ENCODE assay signal across 8 cellular contexts in the genomic region with DNA sequence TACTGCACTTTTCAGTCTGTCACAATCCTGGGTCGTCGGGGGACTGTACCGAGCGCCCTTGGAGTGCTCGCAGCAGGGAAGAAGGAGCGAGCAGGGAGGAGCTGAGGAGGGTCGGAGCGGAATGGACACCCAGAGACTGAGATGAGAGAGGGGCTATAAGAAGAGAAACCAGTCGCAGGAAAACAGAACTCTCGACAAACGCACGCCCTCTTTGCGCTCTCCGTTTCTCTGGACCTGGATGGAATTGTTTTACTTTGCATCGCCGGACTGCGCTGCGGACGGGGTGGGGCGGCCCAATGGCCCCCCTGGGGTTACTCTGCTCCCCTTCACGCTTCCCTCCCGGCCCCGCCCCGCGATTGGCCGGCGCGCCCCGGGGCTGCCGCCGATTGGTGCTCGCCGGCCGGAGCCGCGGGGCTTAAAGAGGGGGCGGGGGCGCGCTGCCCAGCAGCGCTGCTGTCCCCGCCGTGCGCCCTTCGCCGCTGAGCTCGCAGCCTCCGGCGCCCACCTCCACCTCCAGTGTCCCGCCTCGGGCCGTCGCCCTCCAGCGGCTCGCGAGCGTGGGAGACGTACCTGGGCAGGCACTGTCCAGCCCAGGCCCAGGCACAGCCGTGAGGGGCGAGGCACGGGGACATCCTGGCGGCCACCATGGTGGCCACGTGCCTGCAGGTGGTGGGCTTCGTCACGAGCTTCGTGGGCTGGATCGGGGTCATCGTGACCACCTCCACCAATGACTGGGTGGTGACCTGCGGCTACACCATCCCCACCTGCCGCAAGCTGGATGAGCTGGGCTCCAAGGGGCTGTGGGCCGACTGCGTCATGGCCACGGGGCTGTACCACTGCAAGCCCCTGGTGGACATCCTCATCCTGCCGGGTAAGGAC. TPM values are rescaled to one million over a fixed set of nuclear protein-coding genes. Genes with fewer than 3 reads are reported as not detected.
DNase-seq lines count a peak whose midpoint lies in the region; ATAC-seq, FAIRE-seq and TF ChIP-seq lines count a peak whose summit lies in the region.

A gene (plus strand): TSS at position 447 of the 879 bp plus-strand sequence. CDS start 199 bp downstream, at position 646.

- H3K36me3 ChIP-seq in DOHH2 (ENCODE audit: control insufficient read depth, low read length) (no peaks in the 10 kb centered on the region), skeletal muscle satellite cell (ENCODE audit: insufficient read depth, low read length) (no peaks in the 10 kb centered on the region), small intestine (ENCODE audit: control insufficient read depth in 2 of 2, insufficient read depth in 2 of 2, low read length in 2 of 2) (no peaks in the 10 kb centered on the region)

- no peaks in the 10 kb centered on the region for H3K27me3 ChIP-seq in DOHH2 (ENCODE audit: control insufficient read depth, low read length)
- peaks cover 5% of the 10 kb centered on the region for H3K27me3 ChIP-seq in skeletal muscle satellite cell (ENCODE audit: control insufficient read depth, insufficient read depth, low read length)
- peaks cover 7 to 9% of the 10 kb centered on the region in 2 donors for H3K27me3 ChIP-seq in small intestine (ENCODE audit: control insufficient read depth in 2 of 2, insufficient read depth in 2 of 2, low read length in 2 of 2)

- WGBS in small intestine, 3 donors, result 3 to 7% (median 4%) methylated on average over 46 to 73 of the region's 73 CpGs

- H4K20me1 ChIP-seq in DOHH2 (ENCODE audit: control insufficient read depth, insufficient read depth, low read depth, low read length), result no peaks in the 10 kb centered on the region

- no peaks in the 10 kb centered on the region for H3K4me1 ChIP-seq in DOHH2 (ENCODE audit: control insufficient read depth, low read length)
- H3K4me1 ChIP-seq in skeletal muscle satellite cell (ENCODE audit: control insufficient read depth, insufficient read depth, low read length), result peaks cover 18% of the 10 kb centered on the region
- H3K4me1 ChIP-seq in small intestine (ENCODE audit: control insufficient read depth in 2 of 2, insufficient read depth in 1 of 2, low read depth in 1 of 2, low read length in 1 of 2), result peaks cover 0 to 7% of the 10 kb centered on the region in 2 donors

- DNase-seq in NCI-H2107 (lab: John Stamatoyannopoulos, UW), result peak; percentile 32
- DNase-seq in cerebellum (ENCODE audit: low spot score), result peak; percentile 55
- peak; percentile 58 for DNase-seq in islet precursor cell
- DNase-seq in small intestine, result no peak
- DNase-seq in stimulated activated CD4-positive, alpha-beta T cell treated with anti-CD3 and anti-CD28 coated beads, Interleukin-2, amount 100 ng/mL, for 24 hours, result no peak

- H3K9ac ChIP-seq in skeletal muscle satellite cell (ENCODE audit: low read depth, low read length), result peak within 1 kb of the TSS; percentile 50

- H3K4me2 ChIP-seq in DOHH2 (ENCODE audit: low read length) (peak within 1 kb of the TSS; percentile 21), skeletal muscle satellite cell (ENCODE audit: low read length) (peak within 1 kb of the TSS; percentile 92)

- no peak for TF ChIP-seq CTCF in DOHH2 (IDR thresholded peaks at IDR 0.05; ENCODE audit: low read depth, low read length, poor library complexity, severe bottlenecking)

- H3K4me3 ChIP-seq in DOHH2 (ENCODE audit: low read length) (no peak within 1 kb of the TSS), skeletal muscle satellite cell (ENCODE audit: low read length) (peak within 1 kb of the TSS; percentile 71), small intestine (ENCODE audit: low read depth in 1 of 2, low read length in 2 of 2) (peak within 1 kb of the TSS in 1 of 2 donors; percentile 54)

- H3F3A ChIP-seq in DOHH2 (ENCODE audit: control insufficient read depth, insufficient read depth), result no peaks in the 10 kb centered on the region

- FAIRE-seq in small intestine (lab: Jason Lieb, UNC), result no peak

- no peak within 1 kb of the TSS for H3K27ac ChIP-seq in DOHH2 (ENCODE audit: low read depth, low read length)
- no peak within 1 kb of the TSS for H3K27ac ChIP-seq in small intestine (ENCODE audit: low read depth in 1 of 2, low read length in 1 of 2)

- no peaks in the 10 kb centered on the region for H3K9me3 ChIP-seq in DOHH2 (ENCODE audit: control insufficient read depth, insufficient read depth, low read length)
- H3K9me3 ChIP-seq in skeletal muscle satellite cell (replicated peaks; ENCODE audit: low read length), result no peaks in the 10 kb centered on the region
- no peaks in the 10 kb centered on the region for H3K9me3 ChIP-seq in small intestine (ENCODE audit: control insufficient read depth, low read depth)

- H3K9me2 ChIP-seq in DOHH2 (replicated peaks; ENCODE audit: control insufficient read depth, low read length), result no peaks in the 10 kb centered on the region

- no peak for ATAC-seq in GM21381 (IDR thresholded peaks at IDR 0.05; ENCODE audit: unreplicated experiment)

- no peaks in the 10 kb centered on the region for H3K79me2 ChIP-seq in DOHH2 (ENCODE audit: control insufficient read depth, low read length)

RNA-seq across cellular contexts. Expression of the gene that starts here (rescaled TPM):
- total RNA-seq in cerebellum, result 39.6 TPM
- 286 and 615 TPM in 2 replicates for total RNA-seq in skeletal muscle satellite cell (2012; rRNA removed)
- polyA plus RNA-seq in small intestine, result 1 to 10 TPM in 1 of 3 donors, under 1 TPM in 2; 0.45 to 6.5 (median 0.54) TPM

Comparison
In these comparisons a context has a peak if more than half of its experiments do, and no peak if none do; other contexts are left out.
1. DNase-seq: peak in NCI-H2107 (single experiment), cerebellum (single experiment) and islet precursor cell (single experiment); none in small intestine (single experiment) and stimulated activated CD4-positive, alpha-beta T cell treated with anti-CD3 and anti-CD28 coated beads, Interleukin-2, amount 100 ng/mL, for 24 hours (0 of 2).